8 cellular contexts compared by ENCODE assay signal in the genomic region with DNA sequence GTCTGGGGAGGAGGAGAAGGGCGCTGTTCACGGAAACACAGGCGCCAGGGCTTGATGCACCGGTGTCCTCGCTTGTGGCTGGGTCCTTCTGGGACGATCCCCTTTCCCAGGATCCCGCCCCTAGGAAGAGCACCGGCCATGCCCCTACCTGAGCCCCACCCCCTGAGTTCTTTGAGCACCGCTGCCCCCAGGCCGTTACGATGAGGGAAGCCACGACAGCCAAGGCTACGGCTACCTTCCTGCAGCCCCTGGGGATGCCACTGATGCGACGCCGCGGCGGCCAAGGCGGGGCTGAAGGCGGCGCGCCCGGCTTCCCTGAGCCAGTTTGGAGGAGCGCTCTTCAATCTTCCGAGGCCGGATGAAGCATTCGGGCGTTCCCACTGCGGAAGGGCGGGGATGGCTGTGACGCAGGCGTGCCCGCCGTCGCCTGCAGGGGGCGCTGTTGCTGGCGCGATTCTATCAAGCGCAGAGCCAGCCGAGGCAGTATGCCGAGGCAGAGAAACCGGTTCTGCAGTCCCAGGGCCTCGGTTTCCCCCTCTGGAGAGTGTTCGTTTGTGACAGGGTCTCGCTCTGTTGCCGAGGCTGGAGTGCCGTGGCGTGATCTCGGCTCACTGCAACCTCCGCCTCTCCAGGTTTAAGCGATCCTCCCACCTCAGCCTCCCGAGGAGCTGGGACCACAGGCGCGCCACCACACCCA. TPM values are rescaled to one million over a fixed set of nuclear protein-coding genes. Genes with fewer than 3 reads are reported as not detected.
DNase-seq lines count a peak whose midpoint lies in the region; ATAC-seq and FAIRE-seq lines count a peak whose summit lies in the region.

No MANE protein-coding gene starts in this region.

- H3K27me3 ChIP-seq in HUES48 (ENCODE audit: control insufficient read depth, insufficient read depth, low read length) (peaks cover 11% of the 10 kb centered on the region), small intestine (ENCODE audit: control insufficient read depth in 2 of 2, insufficient read depth in 2 of 2, low read length in 2 of 2) (peaks cover 2 to 3% of the 10 kb centered on the region in 2 donors)

- H3K9ac ChIP-seq in HUES48 (ENCODE audit: low read depth, low read length) = no peak overlapping the region

- DNase-seq in COR-L47 (lab: John Stamatoyannopoulos, UW) = peak; percentile 39
- peak; percentile 36 to 73 (median 54) for DNase-seq in T-helper 1 cell
- DNase-seq in anterior cingulate cortex (lab: John Stamatoyannopoulos, UW) = peak in 41 of 58 donors; percentile 6 to 71 (median 29)
- DNase-seq in small intestine = peak; percentile 35

- ATAC-seq in GM21737 (IDR thresholded peaks at IDR 0.05; ENCODE audit: unreplicated experiment) (no peak), GM18858 (IDR thresholded peaks at IDR 0.05; ENCODE audit: unreplicated experiment) (no peak)

- H3K4me1 ChIP-seq in HUES48 (ENCODE audit: control insufficient read depth, insufficient read depth, low read length) = no peaks in the 10 kb centered on the region
- no peaks in the 10 kb centered on the region for H3K4me1 ChIP-seq in small intestine (ENCODE audit: control insufficient read depth in 2 of 2, insufficient read depth in 1 of 2, low read depth in 1 of 2, low read length in 1 of 2)

- no peaks in the 10 kb centered on the region for H3K9me3 ChIP-seq in HUES48 (ENCODE audit: control insufficient read depth, insufficient read depth, low read length)
- H3K9me3 ChIP-seq in small intestine (ENCODE audit: control insufficient read depth, low read depth) = no peaks in the 10 kb centered on the region

- H3K36me3 ChIP-seq in HUES48 (ENCODE audit: control insufficient read depth, insufficient read depth, low read length) = no peaks in the 10 kb centered on the region
- H3K36me3 ChIP-seq in small intestine (ENCODE audit: control insufficient read depth in 2 of 2, insufficient read depth in 2 of 2, low read length in 2 of 2) = no peaks in the 10 kb centered on the region

- 17 to 28% (median 26%) methylated on average over 53 to 54 of the region's 54 CpGs for WGBS in small intestine, 3 donors

- H3K4me3 ChIP-seq in HUES48 (ENCODE audit: low read depth, low read length) (peak overlapping the region; percentile 69), iPS-11a (ENCODE audit: low read depth, low read length) (peak overlapping the region; percentile 31), small intestine (ENCODE audit: low read depth in 1 of 2, low read length in 2 of 2) (peak overlapping the region in 1 of 2 donors; percentile 31)

- H3K27ac ChIP-seq in HUES48 (ENCODE audit: low read depth, low read length) (peak overlapping the region; percentile 45), small intestine (ENCODE audit: low read depth in 1 of 2, low read length in 1 of 2) (no peak overlapping the region)

- no peak for FAIRE-seq in small intestine (lab: Jason Lieb, UNC)

RNA-seq across cellular contexts. Expression of gene NEFH, which starts 9.7 kb away (rescaled TPM):
- polyA plus RNA-seq in small intestine = 1 to 10 TPM in 1 of 3 donors, not detected in 2; 1.9 TPM

RNA-seq across cellular contexts. Expression of gene RFPL1, which starts 31.9 kb away (rescaled TPM):
- under 1 TPM in 1 of 3 donors, not detected in 2; 0.04 TPM for polyA plus RNA-seq in small intestine
